3 cellular contexts compared by ENCODE assay signal in genomic region chr2:162729469-162729868, GRCh38.
TF ChIP-seq lines count a peak whose summit lies in the region.

No MANE protein-coding gene starts in this region.

TF ChIP-seq in HepG2, 621 proteins besides CTCF, POLR2A, EP300 and RAD21:
- no peak for TF ChIP-seq ZNF740 (CRISPR knock-in tag; IDR thresholded peaks at IDR 0.05)
- TF ChIP-seq MAFK (conservative IDR thresholded peaks at IDR 0.05 in 1 of 2, IDR thresholded peaks at IDR 0.05 in 1 of 2; ENCODE audit: low read length in 2 of 2) = peak; percentile 74 to 78
- TF ChIP-seq MAFF (IDR thresholded peaks at IDR 0.05; ENCODE audit: low read depth, low read length) = peak; percentile 71
- no peak for TF ChIP-seq NFKB2 (CRISPR knock-in tag; IDR thresholded peaks at IDR 0.05; ENCODE audit: borderline replicate concordance)

TF ChIP-seq in IMR-90, 13 proteins besides CTCF, POLR2A, EP300 and RAD21:
- TF ChIP-seq SMC3 (IDR thresholded peaks at IDR 0.05; ENCODE audit: low read depth, low read length) (no peak), RFX5 (IDR thresholded peaks at IDR 0.05; ENCODE audit: low read depth, low read length) (no peak), MAFK (IDR thresholded peaks at IDR 0.05; ENCODE audit: low read depth, low read length) (0 out of 2 replicates have a peak, but pooled peaks have one; percentile 15)
TF ChIP-seq in IMR-90: peak in this region for 1.

TF ChIP-seq in K562, 482 proteins besides CTCF, POLR2A, EP300 and RAD21:
- TF ChIP-seq ZNF197 (CRISPR knock-in tag; IDR thresholded peaks at IDR 0.05; ENCODE audit: low read depth) (no peak), C11orf30 (IDR thresholded peaks at IDR 0.05; ENCODE audit: low read depth) (peak; percentile 36; the same call in 1 of the 2 replicates), SLC30A9 (CRISPR knock-in tag; IDR thresholded peaks at IDR 0.05) (no peak), MAFK (IDR thresholded peaks at IDR 0.05; ENCODE audit: low read length) (no peak), ZNF316 (IDR thresholded peaks at IDR 0.05) (peak; percentile 60), TEAD4 (IDR thresholded peaks at IDR 0.05; ENCODE audit: low read length) (no peak), TEAD4 (CRISPR knock-in tag; IDR thresholded peaks at IDR 0.05; ENCODE audit: borderline replicate concordance) (no peak), OTX1 (CRISPR knock-in tag; IDR thresholded peaks at IDR 0.05) (no peak), PHB (CRISPR knock-in tag; IDR thresholded peaks at IDR 0.05) (no peak), MAFG (tag; conservative IDR thresholded peaks at IDR 0.05) (0 out of 2 replicates have a peak, but pooled peaks have one; percentile 10), CREM (IDR thresholded peaks at IDR 0.05; ENCODE audit: low read depth) (no peak)
